In the genomic region with DNA sequence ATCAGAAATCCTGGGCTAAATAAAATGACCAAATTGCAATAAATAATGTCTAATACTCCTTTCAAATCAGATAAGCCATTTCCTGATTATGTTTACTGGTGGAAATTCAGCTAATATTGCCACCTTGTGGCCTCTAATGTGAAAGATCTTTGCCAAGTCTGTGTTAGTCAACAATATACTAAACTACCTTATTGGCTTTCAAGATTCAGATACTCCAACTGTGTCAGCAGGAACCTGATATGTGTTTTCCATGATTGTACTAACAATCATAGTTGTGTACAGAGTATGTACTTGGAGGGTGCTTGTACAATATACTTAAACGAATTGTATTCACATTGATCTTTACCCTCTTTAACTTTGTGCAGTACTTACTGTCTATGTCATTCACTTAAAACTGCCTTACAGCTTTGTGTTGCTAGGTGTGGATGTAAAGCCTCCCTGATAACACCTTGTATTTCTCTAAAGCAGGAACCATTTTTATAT, we compare ENCODE assay signal across 8 cellular contexts.
DNase-seq lines count a peak whose midpoint lies in the region; ATAC-seq and TF ChIP-seq lines count a peak whose summit lies in the region.

No MANE protein-coding gene starts in this region.

- no peak for TF ChIP-seq POLR2A in GM18505 (IDR thresholded peaks at IDR 0.05; ENCODE audit: borderline replicate concordance, extremely low read depth, insufficient read depth, insufficient read length)

- DNase-seq in AML-193 (lab: John Stamatoyannopoulos, UW): peak; percentile 70 to 71
- peak; percentile 71 for DNase-seq in NCI-H128 (lab: John Stamatoyannopoulos, UW; ENCODE audit: unreplicated experiment)
- DNase-seq in SW480 (ENCODE audit: low spot score): peak; percentile 70
- peak; percentile 31 for DNase-seq in fibroblast of the conjunctiva (ENCODE audit: low read depth)
- peak; percentile 76 for DNase-seq in pons (ENCODE audit: low spot score)
- DNase-seq in activated CD4-positive, CD25-positive, alpha-beta regulatory T cell (lab: John Stamatoyannopoulos, UW): no peak

- peak; percentile 53 for ATAC-seq in GM18505 (IDR thresholded peaks at IDR 0.05; ENCODE audit: unreplicated experiment)
- peak; percentile 35 for ATAC-seq in HG02870 (IDR thresholded peaks at IDR 0.05; ENCODE audit: unreplicated experiment)

Comparison
In these comparisons a context has a peak if more than half of its experiments do, and no peak if none do; other contexts are left out.
1. DNase-seq: peak in AML-193 (2 of 2), NCI-H128 (single experiment), SW480 (single experiment), fibroblast of the conjunctiva (single experiment) and pons (single experiment); none in activated CD4-positive, CD25-positive, alpha-beta regulatory T cell (0 of 4).